In genomic region chr7:51316666-51317581, GRCh38 we compare ENCODE assay signal across 8 cellular contexts. TPM values are rescaled to one million over a fixed set of nuclear protein-coding genes. Genes with fewer than 3 reads are reported as not detected.
DNase-seq lines count a peak whose midpoint lies in the region; ATAC-seq and TF ChIP-seq lines count a peak whose summit lies in the region.

Gene COBL (minus strand): TSS chr7:51316809. CDS start chr7:51316633, 176 bp downstream.

- intact Hi-C loops in activated CD8-positive, alpha-beta T cell treated with anti-CD3 and anti-CD28 coated beads for 36 hours (cut with micrococcal nuclease): no loop called here
- intact Hi-C loops in left cardiac atrium (cut with DNase I): loop anchor here in 1 of 2 donors (5.0 kb wide), 1 partner anchor 40 kb away; no protein-coding TSS in a partner anchor

- H3K4me3 Mint-ChIP-seq in activated CD8-positive, alpha-beta T cell treated with anti-CD3 and anti-CD28 coated beads for 36 hours: peak within 1 kb of the TSS; percentile 31
- H3K4me3 Mint-ChIP-seq in progenitor cell of endocrine pancreas (ENCODE audit: low read depth): peak within 1 kb of the TSS; percentile 90

- H3K27me3 Mint-ChIP-seq in activated CD8-positive, alpha-beta T cell treated with anti-CD3 and anti-CD28 coated beads for 36 hours: peaks cover 34% of the 10 kb centered on the region
- peaks cover 23% of the 10 kb centered on the region for H3K27me3 Mint-ChIP-seq in progenitor cell of endocrine pancreas

- H3K36me3 Mint-ChIP-seq in activated CD8-positive, alpha-beta T cell treated with anti-CD3 and anti-CD28 coated beads for 36 hours (ENCODE audit: low read depth): no peaks in the 10 kb centered on the region
- no peaks in the 10 kb centered on the region for H3K36me3 Mint-ChIP-seq in progenitor cell of endocrine pancreas (ENCODE audit: insufficient read depth)

- POLR2A ChIA-PET in activated CD8-positive, alpha-beta T cell treated with anti-CD3 and anti-CD28 coated beads for 36 hours (lab: Charles Lee): no interaction called here

- peak; percentile 64 for DNase-seq in NCI-H1092 treated with DMSO at 0.1 percent for 48 hours (lab: John Stamatoyannopoulos, UW)
- DNase-seq in NCI-H1092 (lab: John Stamatoyannopoulos, UW): no peak
- no peak for DNase-seq in activated CD8-positive, alpha-beta T cell treated with anti-CD3 and anti-CD28 coated beads for 36 hours
- peak; percentile 39 for DNase-seq in left cardiac atrium
- DNase-seq in progenitor cell of endocrine pancreas (ENCODE audit: low spot score, unreplicated experiment): peak; percentile 49
- DNase-seq in medulla oblongata (ENCODE audit: extremely low spot score): no peak
- no peak for DNase-seq in glomerular visceral epithelial cell (ENCODE audit: extremely low spot score)

- no peaks in the 10 kb centered on the region for H3K9me3 Mint-ChIP-seq in activated CD8-positive, alpha-beta T cell treated with anti-CD3 and anti-CD28 coated beads for 36 hours
- no peaks in the 10 kb centered on the region for H3K9me3 Mint-ChIP-seq in progenitor cell of endocrine pancreas (ENCODE audit: low read depth)

- TF ChIP-seq CTCF in activated CD8-positive, alpha-beta T cell treated with anti-CD3 and anti-CD28 coated beads for 36 hours (IDR thresholded peaks at IDR 0.05): no peak
- TF ChIP-seq CTCF in progenitor cell of endocrine pancreas (IDR thresholded peaks at IDR 0.05; ENCODE audit: unreplicated experiment): no peak

- no peak within 1 kb of the TSS for H3K27ac Mint-ChIP-seq in activated CD8-positive, alpha-beta T cell treated with anti-CD3 and anti-CD28 coated beads for 36 hours
- peak within 1 kb of the TSS; percentile 96 for H3K27ac Mint-ChIP-seq in progenitor cell of endocrine pancreas

- CTCF ChIA-PET in activated CD8-positive, alpha-beta T cell treated with anti-CD3 and anti-CD28 coated beads for 36 hours (lab: Charles Lee): no interaction called here

- H3K4me1 Mint-ChIP-seq in activated CD8-positive, alpha-beta T cell treated with anti-CD3 and anti-CD28 coated beads for 36 hours (ENCODE audit: low read depth): peaks cover 3% of the 10 kb centered on the region
- H3K4me1 Mint-ChIP-seq in progenitor cell of endocrine pancreas (ENCODE audit: low read depth): peaks cover 34% of the 10 kb centered on the region

- ATAC-seq in activated CD8-positive, alpha-beta T cell treated with anti-CD3 and anti-CD28 coated beads for 36 hours: no peak
- ATAC-seq in left cardiac atrium: peak; percentile 61 to 62
- no peak for ATAC-seq in HG03432 (IDR thresholded peaks at IDR 0.05; ENCODE audit: unreplicated experiment)

RNA-seq across cellular contexts. Expression of gene COBL, which starts in this region (rescaled TPM):
- not detected for total RNA-seq in activated CD8-positive, alpha-beta T cell treated with anti-CD3 and anti-CD28 coated beads for 36 hours
- total RNA-seq in left cardiac atrium: 10 to 100 TPM; 28.1 to 36.0 TPM
- total RNA-seq in progenitor cell of endocrine pancreas: 19.8 and 21.3 TPM in 2 replicates

Comparison
In these comparisons a context has a peak if more than half of its experiments do, and no peak if none do; other contexts are left out.
1. RNA of gene COBL (total RNA-seq): 28.1 to 36.0 TPM in left cardiac atrium and 19.8 to 21.3 TPM in progenitor cell of endocrine pancreas; not detected in activated CD8-positive, alpha-beta T cell treated with anti-CD3 and anti-CD28 coated beads for 36 hours; every median in the first group is over 10 times any median in the second.
2. DNase-seq: peak in NCI-H1092 treated with DMSO at 0.1 percent for 48 hours (single experiment), left cardiac atrium (single experiment) and progenitor cell of endocrine pancreas (single experiment); none in NCI-H1092 (single experiment), activated CD8-positive, alpha-beta T cell treated with anti-CD3 and anti-CD28 coated beads for 36 hours (single experiment), medulla oblongata (single experiment) and glomerular visceral epithelial cell (single experiment).
3. ATAC-seq: peak in left cardiac atrium (2 of 2); none in activated CD8-positive, alpha-beta T cell treated with anti-CD3 and anti-CD28 coated beads for 36 hours (single experiment) and HG03432 (single experiment).